In the genomic region with DNA sequence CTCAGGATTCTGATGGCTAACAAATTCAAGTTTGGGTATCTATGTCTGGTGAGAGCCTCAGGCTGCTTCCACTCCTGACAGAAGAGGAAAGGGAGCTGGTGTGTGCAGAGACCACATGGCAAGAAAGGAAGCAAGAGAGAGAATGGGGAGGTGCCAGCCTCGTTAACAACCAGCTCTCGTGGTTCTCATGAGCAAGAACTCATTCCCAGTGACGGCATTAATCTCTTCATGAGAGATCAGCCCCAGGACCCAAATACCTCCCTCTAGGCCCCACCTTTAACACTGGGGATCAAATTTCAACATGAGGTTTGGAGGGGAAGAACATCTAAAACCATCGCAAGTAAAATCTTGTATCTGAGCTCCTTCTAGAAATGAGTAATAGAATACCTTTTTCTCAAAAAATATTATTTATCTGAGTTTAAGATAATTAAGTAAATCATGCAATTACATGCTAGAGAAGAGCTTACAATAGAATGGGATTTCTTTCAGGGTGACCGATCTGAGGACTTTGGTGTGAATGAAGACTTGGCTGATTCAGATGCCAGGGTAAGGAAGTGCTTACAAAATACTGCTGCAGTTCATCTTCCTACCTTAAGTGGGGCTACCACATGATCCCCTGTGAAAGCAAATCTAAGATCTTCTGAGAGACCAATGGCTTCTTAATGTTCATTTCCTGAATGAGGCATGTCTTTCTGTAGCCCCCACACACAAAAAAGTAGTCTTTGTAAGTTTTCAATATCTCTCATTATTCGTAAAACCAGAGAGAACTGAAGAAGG, we compare ENCODE assay signal across 11 cellular contexts. TPM values are rescaled to one million over a fixed set of nuclear protein-coding genes. Genes with fewer than 3 reads are reported as not detected.
A peak's percentile ranks its signal among the peaks of the same experiment; 100 is the strongest.
DNase-seq lines count a peak whose midpoint lies in the region; ATAC-seq and TF ChIP-seq lines count a peak whose summit lies in the region.
"Had no signal": no experiment of that assay in that cellular context is flagged by ENCODE, and none has a peak within 500 bp of the region (broad histone marks: within the 10 kb centered on the region; RNA-seq: fewer than 3 reads in every experiment).

No MANE protein-coding gene starts in this region.

- peaks cover 40% of the 10 kb centered on the region for H3K36me3 Mint-ChIP-seq in activated naive CD8-positive, alpha-beta T cell treated with anti-CD3 and anti-CD28 coated beads for 36 hours
- H3K36me3 Mint-ChIP-seq in mesothelial cell of epicardium = peaks cover 56% of the 10 kb centered on the region

- H3K4me3 Mint-ChIP-seq in activated naive CD8-positive, alpha-beta T cell treated with anti-CD3 and anti-CD28 coated beads for 36 hours = no peak overlapping the region
- H3K4me3 Mint-ChIP-seq in mesothelial cell of epicardium = no peak overlapping the region

- no peaks in the 10 kb centered on the region for H3K27me3 Mint-ChIP-seq in activated naive CD8-positive, alpha-beta T cell treated with anti-CD3 and anti-CD28 coated beads for 36 hours
- no peaks in the 10 kb centered on the region for H3K27me3 Mint-ChIP-seq in mesothelial cell of epicardium (ENCODE audit: low read depth)

- no peak for TF ChIP-seq CTCF in mesothelial cell of epicardium (IDR thresholded peaks at IDR 0.05; ENCODE audit: unreplicated experiment)

- peaks cover 42% of the 10 kb centered on the region for H3K4me1 Mint-ChIP-seq in activated naive CD8-positive, alpha-beta T cell treated with anti-CD3 and anti-CD28 coated beads for 36 hours
- peaks cover 3% of the 10 kb centered on the region for H3K4me1 Mint-ChIP-seq in mesothelial cell of epicardium

- no peak for DNase-seq in activated naive CD8-positive, alpha-beta T cell treated with anti-CD3 and anti-CD28 coated beads for 36 hours
- DNase-seq in mesothelial cell of epicardium (ENCODE audit: low spot score in 2 of 2, unreplicated experiment in 2 of 2) (no peak), pons (ENCODE audit: low spot score) (no peak), COLO829 (ENCODE audit: low spot score) (no peak), SK-N-DZ (ENCODE audit: low spot score) (no peak), foreskin melanocyte (no peak)
- DNase-seq: activated naive CD4-positive, alpha-beta T cell treated with Interleukin-2 at 50 U/mL for 16 hours; midbrain; NCI-H187 had no signal

- H3K9me3 Mint-ChIP-seq in activated naive CD8-positive, alpha-beta T cell treated with anti-CD3 and anti-CD28 coated beads for 36 hours = no peaks in the 10 kb centered on the region
- no peaks in the 10 kb centered on the region for H3K9me3 Mint-ChIP-seq in mesothelial cell of epicardium

- H3K27ac Mint-ChIP-seq in activated naive CD8-positive, alpha-beta T cell treated with anti-CD3 and anti-CD28 coated beads for 36 hours = peak overlapping the region; percentile 56
- peak overlapping the region; percentile 60 for H3K27ac Mint-ChIP-seq in mesothelial cell of epicardium

- ATAC-seq in GM18498 (IDR thresholded peaks at IDR 0.05; ENCODE audit: unreplicated experiment) = peak; percentile 43
- peak; percentile 72 for ATAC-seq in HG03159 (IDR thresholded peaks at IDR 0.05; ENCODE audit: unreplicated experiment)

RNA-seq across cellular contexts. Expression of a gene that starts 11.5 kb away (rescaled TPM):
- 10 to 100 TPM; 34.3 to 35.1 TPM for total RNA-seq in activated naive CD8-positive, alpha-beta T cell treated with anti-CD3 and anti-CD28 coated beads for 36 hours
- 166 to 189 TPM (median 183 TPM) in 3 replicates for total RNA-seq in mesothelial cell of epicardium
- polyA plus RNA-seq in SK-N-DZ (2014; cell fraction: cytosol; rRNA removed) = not detected in 2 replicates
- not detected in 2 replicates for polyA plus RNA-seq in SK-N-DZ (2014; cell fraction: nucleus; rRNA removed)
